Comparison of ENCODE assay signal across 11 cellular contexts in genomic region chr11:86676533-86677154, GRCh38. TPM values are rescaled to one million over a fixed set of nuclear protein-coding genes. Genes with fewer than 3 reads are reported as not detected.
A peak's percentile ranks its signal among the peaks of the same experiment; 100 is the strongest.
DNase-seq lines count a peak whose midpoint lies in the region; ATAC-seq and TF ChIP-seq lines count a peak whose summit lies in the region.
"Had no signal": no experiment of that assay in that cellular context is flagged by ENCODE, and none has a peak within 500 bp of the region (broad histone marks: within the 10 kb centered on the region; RNA-seq: fewer than 3 reads in every experiment).

No MANE protein-coding gene starts in this region.

- TF ChIP-seq CTCF in GM12874 (IDR thresholded peaks at IDR 0.05; ENCODE audit: insufficient read depth, low read depth, low read length) (peak; percentile 45; the same call in 1 of the 2 replicates), OCI-LY3 (IDR thresholded peaks at IDR 0.05; ENCODE audit: low read depth, low read length) (peak; percentile 57), glutamatergic neuron (IDR thresholded peaks at IDR 0.05; ENCODE audit: partially characterized antibody, unreplicated experiment) (peak; percentile 38)

- H3K36me3 ChIP-seq in OCI-LY3 (replicated peaks; ENCODE audit: low read depth, low read length): no peaks in the 10 kb centered on the region

- H3K9ac ChIP-seq in OCI-LY3 (ENCODE audit: low read length): no peak overlapping the region

- DNase-seq in ACHN: peak; percentile 55
- no peak for DNase-seq in glutamatergic neuron
- DNase-seq in hepatic stellate cell (ENCODE audit: low spot score): no peak
- DNase-seq in activated naive CD4-positive, alpha-beta T cell treated with anti-CD3 and anti-CD28 coated beads, Interleukin-2, amount 50 U/mL, for 72 hours (ENCODE audit: low spot score in 2 of 2): no peak
- DNase-seq: activated naive CD8-positive, alpha-beta T cell treated with anti-CD3 and anti-CD28 coated beads, Interleukin-2, amount 10 ng/mL, durations not matched to agents 7 days and 5 days; NCI-H446 treated with DMSO at 0.1 percent for 48 hours; stimulated activated naive B cell treated with anti-CD40 and anti-IgM and Interleukin-4, amounts not matched to agents 10 μg/mL and 1 μg/mL and 100 μg/mL, for 72 hours had no signal

- H3K79me2 ChIP-seq in OCI-LY3 (ENCODE audit: low read length): no peaks in the 10 kb centered on the region

- H3K27me3 Mint-ChIP-seq in glutamatergic neuron (ENCODE audit: unreplicated experiment): no peaks in the 10 kb centered on the region
- H3K27me3 Mint-ChIP-seq in stimulated activated memory B cell treated with anti-CD40 and anti-IgM and Interleukin-4, amounts not matched to agents 10 μg/mL and 1 μg/mL and 100 μg/mL, for 72 hours: peaks cover 16% of the 10 kb centered on the region

- H3K9me3 ChIP-seq in OCI-LY3 (ENCODE audit: insufficient read depth, low read length): no peaks in the 10 kb centered on the region

- no peaks in the 10 kb centered on the region for H4K20me1 ChIP-seq in OCI-LY3 (ENCODE audit: insufficient read depth, low read length)

- H3K4me3 ChIP-seq in OCI-LY3 (ENCODE audit: low read length): no peak overlapping the region

- H3K27me3 ChIP-seq in OCI-LY3 (ENCODE audit: low read depth, low read length): no peaks in the 10 kb centered on the region

- H3K27ac ChIP-seq in OCI-LY3 (ENCODE audit: low read length): no peak overlapping the region

- H3K27ac Mint-ChIP-seq in glutamatergic neuron (ENCODE audit: unreplicated experiment): peak overlapping the region; percentile 53
- no peak overlapping the region for H3K27ac Mint-ChIP-seq in stimulated activated memory B cell treated with anti-CD40 and anti-IgM and Interleukin-4, amounts not matched to agents 10 μg/mL and 1 μg/mL and 100 μg/mL, for 72 hours
- peak overlapping the region in 1 of 2 donors; percentile 2 for H3K27ac Mint-ChIP-seq in activated naive CD4-positive, alpha-beta T cell treated with anti-CD3 and anti-CD28 coated beads, Interleukin-2, amount 50 U/mL, for 72 hours
- H3K27ac Mint-ChIP-seq: activated naive CD8-positive, alpha-beta T cell treated with anti-CD3 and anti-CD28 coated beads, Interleukin-2, amount 10 ng/mL, durations not matched to agents 7 days and 5 days; stimulated activated naive B cell treated with anti-CD40 and anti-IgM and Interleukin-4, amounts not matched to agents 10 μg/mL and 1 μg/mL and 100 μg/mL, for 72 hours had no signal

- in situ Hi-C loops in ACHN (cut with HindIII; ENCODE audit: low pct_ligation_motif_present, low pct_unique_long_range_greater_than_20kb, low sequenced_read_pairs): no loop called here

- no peaks in the 10 kb centered on the region for H3K4me1 ChIP-seq in OCI-LY3 (ENCODE audit: low read length)

- peaks cover 2% of the 10 kb centered on the region for H3K4me1 Mint-ChIP-seq in glutamatergic neuron (ENCODE audit: low read depth, unreplicated experiment)
- no peaks in the 10 kb centered on the region for H3K4me1 Mint-ChIP-seq in stimulated activated memory B cell treated with anti-CD40 and anti-IgM and Interleukin-4, amounts not matched to agents 10 μg/mL and 1 μg/mL and 100 μg/mL, for 72 hours
- H3K4me1 Mint-ChIP-seq: activated naive CD8-positive, alpha-beta T cell treated with anti-CD3 and anti-CD28 coated beads, Interleukin-2, amount 10 ng/mL, durations not matched to agents 7 days and 5 days had no signal

- H2AFZ ChIP-seq in OCI-LY3 (ENCODE audit: low read depth, low read length): 0 out of 2 replicates have a peak overlapping the region, but pooled peaks have one; percentile 28

- no peaks in the 10 kb centered on the region for H3K36me3 Mint-ChIP-seq in glutamatergic neuron (ENCODE audit: unreplicated experiment)
- no peaks in the 10 kb centered on the region for H3K36me3 Mint-ChIP-seq in stimulated activated memory B cell treated with anti-CD40 and anti-IgM and Interleukin-4, amounts not matched to agents 10 μg/mL and 1 μg/mL and 100 μg/mL, for 72 hours
- peaks cover 4 to 6% of the 10 kb centered on the region in 2 donors for H3K36me3 Mint-ChIP-seq in activated naive CD4-positive, alpha-beta T cell treated with anti-CD3 and anti-CD28 coated beads, Interleukin-2, amount 50 U/mL, for 72 hours
- H3K36me3 Mint-ChIP-seq: activated naive CD8-positive, alpha-beta T cell treated with anti-CD3 and anti-CD28 coated beads, Interleukin-2, amount 10 ng/mL, durations not matched to agents 7 days and 5 days; stimulated activated naive B cell treated with anti-CD40 and anti-IgM and Interleukin-4, amounts not matched to agents 10 μg/mL and 1 μg/mL and 100 μg/mL, for 72 hours had no signal

- H3K4me2 ChIP-seq in OCI-LY3 (ENCODE audit: low read length): no peak overlapping the region

- no peak for ATAC-seq in GM21423 (IDR thresholded peaks at IDR 0.05; ENCODE audit: unreplicated experiment)
- ATAC-seq in stimulated activated memory B cell treated with anti-CD40 and anti-IgM and Interleukin-4, amounts not matched to agents 10 μg/mL and 1 μg/mL and 100 μg/mL, for 72 hours: no peak
- ATAC-seq in activated naive CD4-positive, alpha-beta T cell treated with anti-CD3 and anti-CD28 coated beads, Interleukin-2, amount 50 U/mL, for 72 hours: no peak
- ATAC-seq: stimulated activated naive B cell treated with anti-CD40 and anti-IgM and Interleukin-4, amounts not matched to agents 10 μg/mL and 1 μg/mL and 100 μg/mL, for 72 hours had no signal

- H3K9me3 Mint-ChIP-seq in glutamatergic neuron (ENCODE audit: unreplicated experiment): peaks cover 3% of the 10 kb centered on the region
- H3K9me3 Mint-ChIP-seq in stimulated activated memory B cell treated with anti-CD40 and anti-IgM and Interleukin-4, amounts not matched to agents 10 μg/mL and 1 μg/mL and 100 μg/mL, for 72 hours: no peaks in the 10 kb centered on the region
- H3K9me3 Mint-ChIP-seq in activated naive CD4-positive, alpha-beta T cell treated with anti-CD3 and anti-CD28 coated beads, Interleukin-2, amount 50 U/mL, for 72 hours: no peaks in the 10 kb centered on the region
- H3K9me3 Mint-ChIP-seq: activated naive CD8-positive, alpha-beta T cell treated with anti-CD3 and anti-CD28 coated beads, Interleukin-2, amount 10 ng/mL, durations not matched to agents 7 days and 5 days; stimulated activated naive B cell treated with anti-CD40 and anti-IgM and Interleukin-4, amounts not matched to agents 10 μg/mL and 1 μg/mL and 100 μg/mL, for 72 hours had no signal

- H3K4me3 Mint-ChIP-seq in glutamatergic neuron (ENCODE audit: unreplicated experiment): no peak overlapping the region
- no peak overlapping the region for H3K4me3 Mint-ChIP-seq in stimulated activated memory B cell treated with anti-CD40 and anti-IgM and Interleukin-4, amounts not matched to agents 10 μg/mL and 1 μg/mL and 100 μg/mL, for 72 hours
- H3K4me3 Mint-ChIP-seq: activated naive CD8-positive, alpha-beta T cell treated with anti-CD3 and anti-CD28 coated beads, Interleukin-2, amount 10 ng/mL, durations not matched to agents 7 days and 5 days; stimulated activated naive B cell treated with anti-CD40 and anti-IgM and Interleukin-4, amounts not matched to agents 10 μg/mL and 1 μg/mL and 100 μg/mL, for 72 hours had no signal

RNA-seq across cellular contexts. Expression of gene ME3, which starts 4.2 kb away (rescaled TPM):
- total RNA-seq in glutamatergic neuron (ENCODE audit: unreplicated experiment): 12.4 TPM
- total RNA-seq in activated naive CD4-positive, alpha-beta T cell treated with anti-CD3 and anti-CD28 coated beads, Interleukin-2, amount 50 U/mL, for 72 hours: 10 to 100 TPM in 1 of 2 donors, 1 to 10 TPM in 1; 5.5 to 16.2 TPM
